ENCODE assay signal across 11 cellular contexts in the genomic region with DNA sequence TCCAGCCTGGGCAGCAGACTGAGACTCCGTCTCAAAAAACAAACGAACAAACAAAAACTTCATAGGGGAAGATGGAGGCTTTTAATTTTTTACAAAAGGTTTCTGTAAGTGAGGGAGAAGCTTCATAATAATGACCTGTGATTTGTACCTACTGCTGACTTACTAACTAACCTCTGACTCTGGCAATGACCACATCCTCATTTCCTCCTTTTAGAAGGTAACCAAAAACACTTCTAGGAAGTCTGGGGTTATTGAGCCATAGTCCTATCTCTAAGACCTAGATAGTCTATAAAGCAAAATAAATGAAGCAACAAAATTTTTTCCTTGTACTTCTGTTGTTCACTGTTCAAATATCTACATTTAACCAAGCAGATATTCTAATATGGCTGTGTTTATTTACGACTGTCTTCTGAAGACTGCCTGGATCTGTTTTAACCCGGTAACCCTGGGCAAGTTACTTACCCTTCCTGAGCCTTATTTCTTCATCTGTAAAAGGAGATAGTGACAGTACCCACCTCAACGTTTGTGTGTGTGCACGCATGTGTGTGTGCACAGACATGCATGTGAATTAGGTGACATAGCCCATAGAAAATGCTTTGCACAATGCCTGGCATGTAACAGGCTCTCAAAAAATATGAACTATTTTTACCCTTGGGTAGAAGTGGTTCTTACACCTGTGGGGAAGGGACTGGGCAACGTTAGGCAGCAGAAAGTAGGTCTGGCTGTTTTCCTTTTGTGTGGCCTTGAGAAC. TPM values are rescaled to one million over a fixed set of nuclear protein-coding genes. Genes with fewer than 3 reads are reported as not detected.
DNase-seq lines count a peak whose midpoint lies in the region; ATAC-seq lines count a peak whose summit lies in the region.
"Had no signal": no experiment of that assay in that cellular context is flagged by ENCODE, and none has a peak within 500 bp of the region (broad histone marks: within the 10 kb centered on the region; RNA-seq: fewer than 3 reads in every experiment).

No MANE protein-coding gene starts in this region.

- in situ Hi-C loops in KBM-7 (cut with MboI; ENCODE audit: low pct_unique_long_range_greater_than_20kb, low sequenced_read_pairs) = no loop called here

- H3K27ac ChIP-seq in CD4-positive, CD25-positive, alpha-beta regulatory T cell (ENCODE audit: insufficient read depth, low read length, poor library complexity, severe bottlenecking) = no peak overlapping the region
- H3K27ac ChIP-seq: body of pancreas had no signal

- H3K27ac Mint-ChIP-seq in CD4-positive, CD25-positive, alpha-beta regulatory T cell = no peak overlapping the region
- peak overlapping the region; percentile 46 for H3K27ac Mint-ChIP-seq in activated T-helper 1 cell treated with anti-CD3 and anti-CD28 coated beads, Interleukin-12 subunit alpha, Interleukin-12 subunit beta, Interleukin-2, Interleukin-4 antibody, amounts not matched to agents 30 ng/mL and 10 ng/mL and 1 ng/mL, durations not matched to agents 14 hours and 24 hours and 36 hours
- no peak overlapping the region for H3K27ac Mint-ChIP-seq in memory B cell

- no peaks in the 10 kb centered on the region for H3K36me3 Mint-ChIP-seq in CD4-positive, CD25-positive, alpha-beta regulatory T cell
- peaks cover 10% of the 10 kb centered on the region for H3K36me3 Mint-ChIP-seq in activated T-helper 1 cell treated with anti-CD3 and anti-CD28 coated beads, Interleukin-12 subunit alpha, Interleukin-12 subunit beta, Interleukin-2, Interleukin-4 antibody, amounts not matched to agents 30 ng/mL and 10 ng/mL and 1 ng/mL, durations not matched to agents 14 hours and 24 hours and 36 hours (ENCODE audit: low read depth)
- H3K36me3 Mint-ChIP-seq in memory B cell = peaks cover 5% of the 10 kb centered on the region

- H3K27me3 ChIP-seq in CD4-positive, CD25-positive, alpha-beta regulatory T cell (ENCODE audit: control insufficient read depth, insufficient read depth, low read length) = no peaks in the 10 kb centered on the region
- H3K27me3 ChIP-seq: body of pancreas had no signal

- H3K36me3 ChIP-seq in CD4-positive, CD25-positive, alpha-beta regulatory T cell (ENCODE audit: control insufficient read depth, insufficient read depth, low read length) = no peaks in the 10 kb centered on the region

- peaks cover 5% of the 10 kb centered on the region for H3K4me1 ChIP-seq in CD4-positive, CD25-positive, alpha-beta regulatory T cell (ENCODE audit: control insufficient read depth, insufficient read depth, low read length, poor library complexity, severe bottlenecking)
- H3K4me1 ChIP-seq: body of pancreas had no signal

- H3K9me3 ChIP-seq in CD4-positive, CD25-positive, alpha-beta regulatory T cell (ENCODE audit: control insufficient read depth in 2 of 2, low read length in 2 of 2) = peaks cover 5 to 7% of the 10 kb centered on the region in 2 experiments

- intact Hi-C loops in activated T-helper 1 cell treated with anti-CD3 and anti-CD28 coated beads, Interleukin-12 subunit alpha, Interleukin-12 subunit beta, Interleukin-2, Interleukin-4 antibody, amounts not matched to agents 30 ng/mL and 10 ng/mL and 1 ng/mL, durations not matched to agents 14 hours and 24 hours and 36 hours (cut with micrococcal nuclease) = loop anchor here (1.0 to 2.0 kb wide), 2 partner anchors 10 to 21 kb away; no protein-coding TSS in a partner anchor

- DNase-seq in CD4-positive, CD25-positive, alpha-beta regulatory T cell = peak in 1 of 3 donors; percentile 88
- DNase-seq in KBM-7 (peak; percentile 35), memory B cell (ENCODE audit: low spot score in 2 of 2) (no peak), SW480 (ENCODE audit: low spot score) (no peak)
- no peak for DNase-seq in activated T-helper 1 cell treated with anti-CD3 and anti-CD28 coated beads, Interleukin-12 subunit alpha, Interleukin-12 subunit beta, Interleukin-2, Interleukin-4 antibody, amounts not matched to agents 30 ng/mL and 10 ng/mL and 1 ng/mL, durations not matched to agents 14 hours and 24 hours and 36 hours (ENCODE audit: low spot score)
- no peak for DNase-seq in stimulated activated CD4-positive, alpha-beta T cell treated with anti-CD3 and anti-CD28 coated beads, Interleukin-1b, Interleukin-23, amount 100 ng/mL, for 48 hours
- DNase-seq in effector CD4-positive, alpha-beta T cell = no peak
- DNase-seq in stimulated activated CD4-positive, alpha-beta T cell treated with anti-CD3 and anti-CD28 coated beads, Interleukin-15, amount 100 ng/mL, for 24 hours = no peak
- DNase-seq: body of pancreas, foreskin melanocyte, NCI-H1436 treated with DMSO at 0.1 percent for 48 hours had no signal

- H3K4me3 ChIP-seq in CD4-positive, CD25-positive, alpha-beta regulatory T cell (ENCODE audit: low read depth, low read length) = no peak overlapping the region
- H3K4me3 ChIP-seq: body of pancreas had no signal

- peaks cover 6 to 15% (median 8%) of the 10 kb centered on the region in 4 donors for H3K4me1 Mint-ChIP-seq in CD4-positive, CD25-positive, alpha-beta regulatory T cell
- H3K4me1 Mint-ChIP-seq in activated T-helper 1 cell treated with anti-CD3 and anti-CD28 coated beads, Interleukin-12 subunit alpha, Interleukin-12 subunit beta, Interleukin-2, Interleukin-4 antibody, amounts not matched to agents 30 ng/mL and 10 ng/mL and 1 ng/mL, durations not matched to agents 14 hours and 24 hours and 36 hours (ENCODE audit: low read depth) = peaks cover 53% of the 10 kb centered on the region
- H3K4me1 Mint-ChIP-seq in memory B cell = peaks cover 6% of the 10 kb centered on the region

- H3K27me3 Mint-ChIP-seq in CD4-positive, CD25-positive, alpha-beta regulatory T cell = peaks cover 9% of the 10 kb centered on the region
- H3K27me3 Mint-ChIP-seq in activated T-helper 1 cell treated with anti-CD3 and anti-CD28 coated beads, Interleukin-12 subunit alpha, Interleukin-12 subunit beta, Interleukin-2, Interleukin-4 antibody, amounts not matched to agents 30 ng/mL and 10 ng/mL and 1 ng/mL, durations not matched to agents 14 hours and 24 hours and 36 hours (ENCODE audit: insufficient read depth) = no peaks in the 10 kb centered on the region
- H3K27me3 Mint-ChIP-seq in memory B cell = peaks cover 6% of the 10 kb centered on the region

- H3K9me3 Mint-ChIP-seq in CD4-positive, CD25-positive, alpha-beta regulatory T cell = peaks cover 0 to 5% (median 0%) of the 10 kb centered on the region in 7 donors
- H3K9me3 Mint-ChIP-seq in activated T-helper 1 cell treated with anti-CD3 and anti-CD28 coated beads, Interleukin-12 subunit alpha, Interleukin-12 subunit beta, Interleukin-2, Interleukin-4 antibody, amounts not matched to agents 30 ng/mL and 10 ng/mL and 1 ng/mL, durations not matched to agents 14 hours and 24 hours and 36 hours = peaks cover 7% of the 10 kb centered on the region
- H3K9me3 Mint-ChIP-seq in memory B cell = peaks cover 5% of the 10 kb centered on the region

- ATAC-seq in CD4-positive, CD25-positive, alpha-beta regulatory T cell (ENCODE audit: low read depth in 2 of 2) = peak; percentile 50
- ATAC-seq in memory B cell (ENCODE audit: low read depth) = peak; percentile 45

- peak overlapping the region in 1 of 4 donors; percentile 21 for H3K4me3 Mint-ChIP-seq in CD4-positive, CD25-positive, alpha-beta regulatory T cell
- H3K4me3 Mint-ChIP-seq in activated T-helper 1 cell treated with anti-CD3 and anti-CD28 coated beads, Interleukin-12 subunit alpha, Interleukin-12 subunit beta, Interleukin-2, Interleukin-4 antibody, amounts not matched to agents 30 ng/mL and 10 ng/mL and 1 ng/mL, durations not matched to agents 14 hours and 24 hours and 36 hours = peak overlapping the region; percentile 6
- H3K4me3 Mint-ChIP-seq in memory B cell = no peak overlapping the region

RNA-seq across cellular contexts. Expression of gene SMNDC1, which starts 30.8 kb away (rescaled TPM):
- 52.1 TPM for total RNA-seq in CD4-positive, CD25-positive, alpha-beta regulatory T cell
- 10 to 100 TPM; 17.5 to 19.8 (median 17.8) TPM for polyA plus RNA-seq in CD4-positive, CD25-positive, alpha-beta regulatory T cell
- total RNA-seq in activated T-helper 1 cell treated with anti-CD3 and anti-CD28 coated beads, Interleukin-12 subunit alpha, Interleukin-12 subunit beta, Interleukin-2, Interleukin-4 antibody, amounts not matched to agents 30 ng/mL and 10 ng/mL and 1 ng/mL, durations not matched to agents 14 hours and 24 hours and 36 hours = 47.8 and 48.0 TPM in 2 replicates
